ENCODE assay signal across 1 cellular context in genomic region chr10:50560370-50560769, GRCh38.
TF ChIP-seq lines count a peak whose summit lies in the region.

No MANE protein-coding gene starts in this region.

TF ChIP-seq in HEK293, 187 proteins besides CTCF, POLR2A, EP300 and RAD21 (continued from another document):
- TF ChIP-seq ATF2 (tag by site-specific recombination; IDR thresholded peaks at IDR 0.05; ENCODE audit: low read depth): 0 out of 2 replicates have a peak, but pooled peaks have one; percentile 6
